Comparison of ENCODE assay signal across 8 cellular contexts in genomic region chr13:22915442-22916082, GRCh38.
DNase-seq lines count a peak whose midpoint lies in the region; ATAC-seq and TF ChIP-seq lines count a peak whose summit lies in the region.

No MANE protein-coding gene starts in this region.

- H3K27ac Mint-ChIP-seq in chondrocyte (ENCODE audit: unreplicated experiment): peak overlapping the region; percentile 90
- no peak overlapping the region for H3K27ac Mint-ChIP-seq in stimulated activated naive CD8-positive, alpha-beta T cell treated with anti-CD3 and anti-CD28 coated beads, Interleukin-15, Interleukin-2, amounts not matched to agents 100 ng/mL and 50 ng/mL, for 24 hours

- H3K4me3 Mint-ChIP-seq in chondrocyte (ENCODE audit: unreplicated experiment): peak overlapping the region; percentile 85
- H3K4me3 Mint-ChIP-seq in stimulated activated naive CD8-positive, alpha-beta T cell treated with anti-CD3 and anti-CD28 coated beads, Interleukin-15, Interleukin-2, amounts not matched to agents 100 ng/mL and 50 ng/mL, for 24 hours: peak overlapping the region; percentile 7

- peak; percentile 37 for TF ChIP-seq CTCF in chondrocyte (IDR thresholded peaks at IDR 0.05)

- peak; percentile 54 for ATAC-seq in GM21825 (IDR thresholded peaks at IDR 0.05; ENCODE audit: unreplicated experiment)
- peak; percentile 80 for ATAC-seq in left colon
- no peak for ATAC-seq in GM18858 (IDR thresholded peaks at IDR 0.05; ENCODE audit: unreplicated experiment)
- ATAC-seq in HG03139 (IDR thresholded peaks at IDR 0.05; ENCODE audit: unreplicated experiment): no peak

- peaks cover 17% of the 10 kb centered on the region for H3K4me1 Mint-ChIP-seq in chondrocyte (ENCODE audit: low read depth)
- H3K4me1 Mint-ChIP-seq in stimulated activated naive CD8-positive, alpha-beta T cell treated with anti-CD3 and anti-CD28 coated beads, Interleukin-15, Interleukin-2, amounts not matched to agents 100 ng/mL and 50 ng/mL, for 24 hours (ENCODE audit: low read depth): no peaks in the 10 kb centered on the region

- H3K36me3 Mint-ChIP-seq in chondrocyte (ENCODE audit: low read depth): no peaks in the 10 kb centered on the region
- H3K36me3 Mint-ChIP-seq in stimulated activated naive CD8-positive, alpha-beta T cell treated with anti-CD3 and anti-CD28 coated beads, Interleukin-15, Interleukin-2, amounts not matched to agents 100 ng/mL and 50 ng/mL, for 24 hours (ENCODE audit: low read depth): no peaks in the 10 kb centered on the region

- DNase-seq in DMS53 (lab: John Stamatoyannopoulos, UW): peak; percentile 63
- peak; percentile 63 for DNase-seq in NCI-H524 treated with DMSO at 0.1 percent for 48 hours (lab: John Stamatoyannopoulos, UW)
- peak; percentile 90 for DNase-seq in chondrocyte (ENCODE audit: low spot score)
- DNase-seq in left colon: peak; percentile 55 to 70

- intact Hi-C loops in left colon (cut with DNase I, micrococcal nuclease): no loop called here

- peaks cover 3% of the 10 kb centered on the region for H3K9me3 Mint-ChIP-seq in chondrocyte (ENCODE audit: low read depth)
- H3K9me3 Mint-ChIP-seq in stimulated activated naive CD8-positive, alpha-beta T cell treated with anti-CD3 and anti-CD28 coated beads, Interleukin-15, Interleukin-2, amounts not matched to agents 100 ng/mL and 50 ng/mL, for 24 hours: no peaks in the 10 kb centered on the region

- no peaks in the 10 kb centered on the region for H3K27me3 Mint-ChIP-seq in chondrocyte (ENCODE audit: low read depth)
- H3K27me3 Mint-ChIP-seq in stimulated activated naive CD8-positive, alpha-beta T cell treated with anti-CD3 and anti-CD28 coated beads, Interleukin-15, Interleukin-2, amounts not matched to agents 100 ng/mL and 50 ng/mL, for 24 hours: peaks cover 63% of the 10 kb centered on the region

Comparison
In these comparisons a context has a peak if more than half of its experiments do, and no peak if none do; other contexts are left out.
1. ATAC-seq: peak in GM21825 (single experiment) and left colon (single experiment); none in GM18858 (single experiment) and HG03139 (single experiment).
2. Peak in every context shown above with its lines, with median percentiles within 50 percentile points of each other: DNase-seq.